ENCODE assay signal across 7 cellular contexts in genomic region chr19:53977429-53977990, GRCh38. TPM values are rescaled to one million over a fixed set of nuclear protein-coding genes. Genes with fewer than 3 reads are reported as not detected.
A peak's percentile ranks its signal among the peaks of the same experiment; 100 is the strongest.
DNase-seq lines count a peak whose midpoint lies in the region; ATAC-seq, FAIRE-seq and TF ChIP-seq lines count a peak whose summit lies in the region.

No MANE protein-coding gene starts in this region.

- no peak overlapping the region for H3K9ac ChIP-seq in HepG2 (ENCODE audit: insufficient read depth, low read depth, low read length)

- H3K4me3 ChIP-seq in ectodermal cell (ENCODE audit: insufficient read depth, low read depth, low read length) (peak overlapping the region; percentile 61), HepG2 (replicated peaks in 1 of 3; ENCODE audit: insufficient read depth in 1 of 3, low read depth in 2 of 3, low read length in 3 of 3) (no peak overlapping the region)

- FAIRE-seq in H54 (lab: Jason Lieb, UNC) (peak; percentile 15), HepG2 (lab: Jason Lieb, UNC) (peak; percentile 91)

- no peaks in the 10 kb centered on the region for H4K20me1 ChIP-seq in HepG2 (ENCODE audit: insufficient read depth, low read length)

- no peak for TF ChIP-seq EP300 in HepG2 (IDR thresholded peaks at IDR 0.05; ENCODE audit: low read depth in 2 of 2, low read length in 2 of 2)
- TF ChIP-seq EP300 in HepG2 (CRISPR knock-in tag; IDR thresholded peaks at IDR 0.05; ENCODE audit: borderline replicate concordance): no peak

- H3K79me2 ChIP-seq in HepG2 (ENCODE audit: insufficient read depth, low read length): no peaks in the 10 kb centered on the region

- H3K27me3 ChIP-seq in ectodermal cell (ENCODE audit: control insufficient read depth, insufficient read depth, low read length, poor library complexity, severe bottlenecking) (peaks cover 32% of the 10 kb centered on the region), HepG2 (ENCODE audit: control insufficient read depth in 1 of 2, insufficient read depth in 2 of 2, low read length in 2 of 2) (0 out of 5 replicates have a peak, but pooled peaks cover 0 to 9% of the 10 kb centered on the region in 2 experiments)

- TF ChIP-seq POLR2A in H54 (IDR thresholded peaks at IDR 0.05; ENCODE audit: low read depth, low read length): 0 out of 2 replicates have a peak, but pooled peaks have one; percentile 2
- TF ChIP-seq POLR2A in HepG2 (IDR thresholded peaks at IDR 0.05; ENCODE audit: insufficient read depth in 1 of 2, low read depth in 2 of 2, low read length in 2 of 2): no peak

- TF ChIP-seq RAD21 in HepG2 (CRISPR knock-in tag; IDR thresholded peaks at IDR 0.05): no peak

- in situ Hi-C loops in HepG2 (cut with HindIII; ENCODE audit: extremely low pct_ligation_motif_present, low pct_unique_long_range_greater_than_20kb): no loop called here

- no peak overlapping the region for H2AFZ ChIP-seq in HepG2 (ENCODE audit: low read length)

- H3K9me3 ChIP-seq in ectodermal cell (ENCODE audit: control insufficient read depth, low read length): no peaks in the 10 kb centered on the region
- no peaks in the 10 kb centered on the region for H3K9me3 ChIP-seq in HepG2 (ENCODE audit: low read length)

- POLR2A ChIA-PET in HepG2 (lab: Yijun Ruan, JAX): no interaction called here

- intact Hi-C loops in HepG2 (cut with micrococcal nuclease; ENCODE audit: unreplicated experiment): no loop called here

- DNase-seq in H54 (ENCODE audit: insufficient read length, low spot score): peak; percentile 95
- peak; percentile 98 for DNase-seq in NCI-H526 (lab: John Stamatoyannopoulos, UW)
- DNase-seq in activated CD4-positive, alpha-beta T cell treated with anti-CD3 and anti-CD28 coated beads, Interleukin-2, amount 50 U/mL, for 48 hours: peak; percentile 53 to 64
- DNase-seq in HepG2 (ENCODE audit: low spot score): peak; percentile 71
- DNase-seq in stimulated activated CD4-positive, alpha-beta T cell treated with anti-CD3 and anti-CD28 coated beads, Interleukin-4, amount 100 ng/mL, for 24 hours: peak; percentile 64

- CTCF ChIA-PET in HepG2 (lab: Yijun Ruan, JAX; ENCODE audit: low intra/inter-chr PET ratio, low total read pairs): no interaction called here

- WGBS in ectodermal cell, 2 experiments: 4 to 6% methylated on average over 8 to 9 of the region's 9 CpGs
- WGBS in HepG2 (ENCODE audit: low lambda C conversion rate): 17% methylated on average over 9 of the region's 9 CpGs

- no peak overlapping the region for H3K4me2 ChIP-seq in HepG2 (ENCODE audit: low read depth, low read length)

- peaks cover 8% of the 10 kb centered on the region for H3K4me1 ChIP-seq in ectodermal cell (ENCODE audit: control insufficient read depth, insufficient read depth, low read length)
- no peaks in the 10 kb centered on the region for H3K4me1 ChIP-seq in HepG2 (ENCODE audit: insufficient read depth, low read length)

- ATAC-seq in HepG2 (peak; percentile 88), HG02840 (IDR thresholded peaks at IDR 0.05; ENCODE audit: low FRiP score, unreplicated experiment) (no peak)

- no TSS peak for BruUV-seq in HepG2 (replicated peaks; lab: Mats Ljungman, UMichigan)

- H3K27ac ChIP-seq in ectodermal cell (ENCODE audit: insufficient read depth, low read depth, low read length, poor library complexity, severe bottlenecking) (peak overlapping the region; percentile 18), HepG2 (ENCODE audit: extremely low read length, insufficient read depth, low read length) (no peak overlapping the region)

- no peaks in the 10 kb centered on the region for H3K36me3 ChIP-seq in ectodermal cell (ENCODE audit: control insufficient read depth, insufficient read depth, low read length)
- H3K36me3 ChIP-seq in HepG2 (replicated peaks in 1 of 2; ENCODE audit: control insufficient read depth in 1 of 2, insufficient read depth in 2 of 2, low read length in 2 of 2): no peaks in the 10 kb centered on the region

- no peak for TF ChIP-seq CTCF in HepG2 (CRISPR knock-in tag; IDR thresholded peaks at IDR 0.05)

TF ChIP-seq in HepG2, 621 proteins besides CTCF, POLR2A, EP300 and RAD21 (continues in another document):
- TF ChIP-seq CREBL2 (CRISPR knock-in tag; IDR thresholded peaks at IDR 0.05; ENCODE audit: borderline replicate concordance): no peak
- peak; percentile 37; the same call in 1 of the 2 replicates for TF ChIP-seq ATF1 (CRISPR knock-in tag; IDR thresholded peaks at IDR 0.05)
- peak; percentile 83 for TF ChIP-seq ELF1 (CRISPR knock-in tag; IDR thresholded peaks at IDR 0.05)
- peak; percentile 95 for TF ChIP-seq HCFC1 (IDR thresholded peaks at IDR 0.05; ENCODE audit: low read depth, low read length)
- TF ChIP-seq ZNF12 (CRISPR knock-in tag; IDR thresholded peaks at IDR 0.05): no peak
- TF ChIP-seq GABPA (IDR thresholded peaks at IDR 0.05; ENCODE audit: low read depth, low read length): no peak
- peak; percentile 67 for TF ChIP-seq GABPA (CRISPR knock-in tag; IDR thresholded peaks at IDR 0.05; ENCODE audit: low read depth)
- peak; percentile 66 for TF ChIP-seq IRF2 (CRISPR knock-in tag; IDR thresholded peaks at IDR 0.05)
- peak; percentile 92 for TF ChIP-seq SUZ12 (IDR thresholded peaks at IDR 0.05; ENCODE audit: low read depth, low read length)
- no peak for TF ChIP-seq ZNF367 (CRISPR knock-in tag; IDR thresholded peaks at IDR 0.05; ENCODE audit: borderline replicate concordance)

RNA-seq across cellular contexts. Expression of gene CACNG6, which starts 13.9 kb away (rescaled TPM):
- polyA plus RNA-seq in ectodermal cell (2013, experiment 1 of 4): 1.6 TPM
- polyA plus RNA-seq in ectodermal cell (2013, experiment 2 of 4): 2.5 TPM
- polyA plus RNA-seq in ectodermal cell (2013, experiment 3 of 4): 3.4 TPM
- polyA plus RNA-seq in ectodermal cell (2013, experiment 4 of 4): 3.9 TPM
- total RNA-seq in HepG2 (2016; rRNA removed; fragmentation: Illumina TruSeq; extraction: Trizol): not detected in 2 replicates
- total RNA-seq in HepG2 (2016; cell fraction: cytosol; rRNA removed; fragmentation: Illumina TruSeq; extraction: Trizol; ENCODE audit: low read depth): not detected in 2 replicates
- not detected in 2 replicates for total RNA-seq in HepG2 (2016; cell fraction: insoluble cytoplasmic fraction; rRNA removed; fragmentation: Illumina TruSeq; extraction: Trizol)
- total RNA-seq in HepG2 (2016; cell fraction: membrane; rRNA removed; fragmentation: Illumina TruSeq; extraction: Trizol): not detected in 2 replicates
- not detected in 2 replicates for total RNA-seq in HepG2 (2016; cell fraction: nucleus; rRNA removed; fragmentation: Illumina TruSeq; extraction: Trizol)
- polyA plus RNA-seq in HepG2 (2011; rRNA removed): not detected in 2 replicates
- polyA plus RNA-seq in HepG2 (2011; cell fraction: cytosol; rRNA removed): 0.03 TPM in 1 of 2 replicates, not detected in the other
- polyA plus RNA-seq in HepG2 (2011; cell fraction: nucleus; rRNA removed): not detected in 2 replicates
- polyA plus RNA-seq in HepG2 (2012): not detected in 2 replicates
- polyA plus RNA-seq in HepG2 (2016; cell fraction: cytosol; fragmentation: Illumina TruSeq; extraction: Trizol; ENCODE audit: low read depth): not detected in 2 replicates
- not detected in 2 replicates for polyA plus RNA-seq in HepG2 (2016; cell fraction: insoluble cytoplasmic fraction; fragmentation: Illumina TruSeq; extraction: Trizol; ENCODE audit: low read depth)
- not detected in 2 replicates for polyA plus RNA-seq in HepG2 (2016; cell fraction: membrane; fragmentation: Illumina TruSeq; extraction: Trizol; ENCODE audit: low read depth)
- not detected in 2 replicates for polyA plus RNA-seq in HepG2 (2016; cell fraction: nucleus; fragmentation: Illumina TruSeq; extraction: Trizol; ENCODE audit: insufficient read depth, low read depth)
- polyA minus RNA-seq in HepG2 (2011; rRNA and poly(A)+ RNA removed; ENCODE audit: low replicate concordance): 0.14 TPM in 1 of 2 replicates, not detected in the other
- polyA minus RNA-seq in HepG2 (2011; cell fraction: cytosol; rRNA and poly(A)+ RNA removed): not detected in 2 replicates
- polyA minus RNA-seq in HepG2 (2011; cell fraction: nucleus; rRNA and poly(A)+ RNA removed): not detected in 2 replicates

RNA-seq across cellular contexts. Expression of gene CACNG8, which starts 14.8 kb away (rescaled TPM):
- 1.9 TPM for polyA plus RNA-seq in ectodermal cell (2013, experiment 1 of 4)
- 3.4 TPM for polyA plus RNA-seq in ectodermal cell (2013, experiment 2 of 4)
- polyA plus RNA-seq in ectodermal cell (2013, experiment 3 of 4): 1.4 TPM
- 1.7 TPM for polyA plus RNA-seq in ectodermal cell (2013, experiment 4 of 4)
- not detected in 2 replicates for total RNA-seq in HepG2 (2016; rRNA removed; fragmentation: Illumina TruSeq; extraction: Trizol)
- total RNA-seq in HepG2 (2016; cell fraction: cytosol; rRNA removed; fragmentation: Illumina TruSeq; extraction: Trizol; ENCODE audit: low read depth): not detected in 2 replicates
- total RNA-seq in HepG2 (2016; cell fraction: insoluble cytoplasmic fraction; rRNA removed; fragmentation: Illumina TruSeq; extraction: Trizol): not detected in 2 replicates
- not detected in 2 replicates for total RNA-seq in HepG2 (2016; cell fraction: membrane; rRNA removed; fragmentation: Illumina TruSeq; extraction: Trizol)
- total RNA-seq in HepG2 (2016; cell fraction: nucleus; rRNA removed; fragmentation: Illumina TruSeq; extraction: Trizol): not detected in 2 replicates
- polyA plus RNA-seq in HepG2 (2011; rRNA removed): not detected in 2 replicates
- not detected in 2 replicates for polyA plus RNA-seq in HepG2 (2011; cell fraction: cytosol; rRNA removed)
- not detected in 2 replicates for polyA plus RNA-seq in HepG2 (2011; cell fraction: nucleus; rRNA removed)
- not detected in 2 replicates for polyA plus RNA-seq in HepG2 (2012)
- not detected in 2 replicates for polyA plus RNA-seq in HepG2 (2016; cell fraction: cytosol; fragmentation: Illumina TruSeq; extraction: Trizol; ENCODE audit: low read depth)
- not detected in 2 replicates for polyA plus RNA-seq in HepG2 (2016; cell fraction: insoluble cytoplasmic fraction; fragmentation: Illumina TruSeq; extraction: Trizol; ENCODE audit: low read depth)
- not detected in 2 replicates for polyA plus RNA-seq in HepG2 (2016; cell fraction: membrane; fragmentation: Illumina TruSeq; extraction: Trizol; ENCODE audit: low read depth)
- polyA plus RNA-seq in HepG2 (2016; cell fraction: nucleus; fragmentation: Illumina TruSeq; extraction: Trizol; ENCODE audit: insufficient read depth, low read depth): not detected in 2 replicates
- 0.09 TPM in 1 of 2 replicates, not detected in the other for polyA minus RNA-seq in HepG2 (2011; rRNA and poly(A)+ RNA removed; ENCODE audit: low replicate concordance)
- not detected in 2 replicates for polyA minus RNA-seq in HepG2 (2011; cell fraction: cytosol; rRNA and poly(A)+ RNA removed)
- polyA minus RNA-seq in HepG2 (2011; cell fraction: nucleus; rRNA and poly(A)+ RNA removed): not detected in 2 replicates
